8 cellular contexts compared by ENCODE assay signal in the genomic region with DNA sequence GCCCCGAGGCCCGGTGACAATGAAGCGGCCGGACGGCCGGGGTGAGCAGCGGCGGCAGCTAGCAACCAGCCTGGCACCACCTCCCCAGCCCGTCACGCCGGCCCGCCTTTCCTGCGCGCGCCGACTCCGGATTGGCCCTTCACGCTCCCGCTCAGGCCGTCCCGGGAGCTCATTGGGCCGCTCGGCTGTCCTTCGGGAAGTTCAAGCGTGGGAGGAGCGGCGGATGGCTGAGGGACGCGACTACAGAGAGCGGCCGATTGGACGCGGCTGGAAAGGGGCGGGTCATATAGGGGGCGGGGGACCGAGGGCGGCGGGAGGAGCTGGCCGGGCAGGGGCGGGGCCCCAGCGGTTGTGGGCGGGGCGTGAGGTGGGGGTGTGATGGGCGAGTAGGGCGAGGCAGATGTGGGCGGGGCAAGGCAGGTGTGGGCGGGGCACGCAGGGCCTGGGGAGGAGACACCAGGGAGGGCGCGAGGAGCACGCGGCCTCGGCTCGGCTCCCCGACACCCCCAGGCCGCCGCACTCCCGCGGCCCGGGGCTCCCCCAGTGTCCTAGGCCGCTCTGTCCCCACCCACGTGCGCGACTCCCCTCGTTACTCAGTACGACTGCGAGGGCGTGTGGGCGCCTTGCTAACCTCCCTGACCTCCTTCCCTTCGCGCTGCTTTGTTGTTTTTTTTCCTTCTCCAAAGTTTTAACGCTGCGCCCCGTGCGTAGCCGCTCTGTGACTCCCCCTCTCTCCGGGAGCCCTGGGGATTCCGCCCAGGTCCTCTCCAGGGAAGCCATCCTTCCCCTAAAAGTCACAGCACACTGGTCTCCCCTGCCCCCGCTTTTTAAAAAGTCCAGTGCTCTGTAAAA. TPM values are rescaled to one million over a fixed set of nuclear protein-coding genes. Genes with fewer than 3 reads are reported as not detected.
DNase-seq lines count a peak whose midpoint lies in the region; ATAC-seq and TF ChIP-seq lines count a peak whose summit lies in the region.

A gene (minus strand): TSS at position 60 of the 852 bp plus-strand sequence. CDS start 2,909 bp downstream, outside the sequence.

- no peak for TF ChIP-seq CTCF in epithelial cell of esophagus (IDR thresholded peaks at IDR 0.05; ENCODE audit: insufficient read depth, low read depth, low read length, missing control alignments)

- H3K36me3 Mint-ChIP-seq in IgD-negative memory B cell = no peaks in the 10 kb centered on the region

- H3K4me1 ChIP-seq in mononuclear cell (ENCODE audit: insufficient read depth, low read length) = peaks cover 29% of the 10 kb centered on the region

- no peaks in the 10 kb centered on the region for H3K27me3 ChIP-seq in mononuclear cell (ENCODE audit: insufficient read depth, low read length)

- peaks cover 12 to 19% (median 17%) of the 10 kb centered on the region in 3 donors for H3K4me1 Mint-ChIP-seq in IgD-negative memory B cell

- H3K27ac Mint-ChIP-seq in IgD-negative memory B cell = peak within 1 kb of the TSS; percentile 76 to 94 (median 86)

- no peaks in the 10 kb centered on the region for H3K27me3 Mint-ChIP-seq in IgD-negative memory B cell

- H3K4me3 ChIP-seq in epithelial cell of esophagus (ENCODE audit: low read length) (peak within 1 kb of the TSS; percentile 60), mononuclear cell (ENCODE audit: low read length) (peak within 1 kb of the TSS; percentile 52)

- peak within 1 kb of the TSS; percentile 77 to 96 (median 92) for H3K4me3 Mint-ChIP-seq in IgD-negative memory B cell

- H3K9me3 ChIP-seq in mononuclear cell (ENCODE audit: low read depth, low read length) = no peaks in the 10 kb centered on the region

- ATAC-seq in GM21576 (IDR thresholded peaks at IDR 0.05; ENCODE audit: unreplicated experiment) = peak; percentile 92

- DNase-seq in DMS 273 treated with DMSO at 0.1 percent for 48 hours (lab: John Stamatoyannopoulos, UW) (peak; percentile 91), OCI-M1 (lab: John Stamatoyannopoulos, UW) (peak; percentile 98), activated T-cell treated with anti-CD3 and anti-CD28 coated beads for 24 hours (ENCODE audit: low read depth) (peak; percentile 99), epithelial cell of esophagus (ENCODE audit: low read depth) (peak; percentile 99)
- DNase-seq in stimulated activated CD8-positive, alpha-beta memory T cell treated with anti-CD3 and anti-CD28 coated beads, Interleukin-2, amount 100 ng/mL, for 48 hours (ENCODE audit: low read depth in 2 of 2) = peak; percentile 99 to 100

- no peaks in the 10 kb centered on the region for H3K9me3 Mint-ChIP-seq in IgD-negative memory B cell

RNA-seq across cellular contexts. Expression of the gene that starts here (rescaled TPM):
- polyA plus RNA-seq in IgD-negative memory B cell = 10.8 TPM
- total RNA-seq in mononuclear cell = 4.8 TPM

Comparison
In these comparisons a context has a peak if more than half of its experiments do, and no peak if none do; other contexts are left out.
1. Peak in every context shown above with its lines: DNase-seq, ATAC-seq and H3K4me3 ChIP-seq.